ENCODE assay signal across 1 cellular context in genomic region chr2:74982581-74982980, GRCh38.
TF ChIP-seq lines count a peak whose summit lies in the region.

No MANE protein-coding gene starts in this region.

TF ChIP-seq in SK-N-SH, 30 proteins besides CTCF, POLR2A, EP300 and RAD21 (continued from another document):
- TF ChIP-seq USF2 (IDR thresholded peaks at IDR 0.05; ENCODE audit: borderline replicate concordance, low read depth, low read length) (no peak), ELF1 (IDR thresholded peaks at IDR 0.05) (no peak), REST (IDR thresholded peaks at IDR 0.05; ENCODE audit: low read depth, low read length) (no peak), GATA2 (CRISPR knock-in tag; IDR thresholded peaks at IDR 0.05) (no peak), EZH2phosphoT487 (IDR thresholded peaks at IDR 0.05; ENCODE audit: borderline replicate concordance, low read depth) (no peak), JUND (IDR thresholded peaks at IDR 0.05) (no peak), CHD2 (IDR thresholded peaks at IDR 0.05; ENCODE audit: low read length, partially characterized antibody) (no peak), PBX3 (IDR thresholded peaks at IDR 0.05) (no peak), FOXM1 (IDR thresholded peaks at IDR 0.05; ENCODE audit: low read depth) (no peak)
